Comparison of ENCODE assay signal across 7 cellular contexts in the genomic region with DNA sequence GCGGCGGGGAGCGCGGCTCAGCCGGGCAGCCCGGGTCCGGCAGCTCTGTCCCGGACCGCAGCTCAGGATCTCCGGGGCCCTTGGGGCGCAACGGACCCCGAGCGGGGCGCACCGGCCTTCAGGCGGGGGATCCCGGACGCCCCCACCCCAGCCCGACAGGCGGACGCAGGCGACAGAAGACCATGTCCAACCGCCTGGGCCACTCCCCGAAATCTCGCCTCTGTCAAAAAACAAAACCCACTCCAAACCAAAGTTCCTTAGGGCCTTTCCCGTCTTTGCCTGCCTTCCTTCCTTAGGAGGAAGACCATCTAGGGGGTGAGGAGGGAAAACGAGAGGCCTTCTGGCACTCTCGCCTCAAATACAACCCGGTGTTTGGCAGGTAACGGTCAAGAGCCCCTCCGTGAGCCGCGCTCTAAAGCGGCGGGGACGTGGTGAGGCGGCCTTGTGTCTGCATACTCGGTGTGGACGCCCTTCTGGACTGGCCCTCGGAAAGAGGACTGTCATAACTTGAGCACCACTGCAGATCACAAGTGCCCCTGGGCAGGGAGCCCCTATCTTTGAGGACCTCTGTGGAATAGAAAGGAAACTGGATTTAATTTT. TPM values are rescaled to one million over a fixed set of nuclear protein-coding genes. Genes with fewer than 3 reads are reported as not detected.
DNase-seq lines count a peak whose midpoint lies in the region; ATAC-seq and TF ChIP-seq lines count a peak whose summit lies in the region.

No MANE protein-coding gene starts in this region.

- no peaks in the 10 kb centered on the region for H3K36me3 ChIP-seq in neural cell (ENCODE audit: insufficient read depth, low read length)

- peak overlapping the region; percentile 94 for H3K4me2 ChIP-seq in neural cell (ENCODE audit: low read length)

- H3K4me3 ChIP-seq in neural cell (ENCODE audit: low read length): peak overlapping the region; percentile 98

- H3K27me3 ChIP-seq in neural cell (ENCODE audit: insufficient read depth, low read depth, low read length): no peaks in the 10 kb centered on the region

- ATAC-seq in HG02610 (IDR thresholded peaks at IDR 0.05; ENCODE audit: unreplicated experiment): peak; percentile 6
- ATAC-seq in GM21367 (IDR thresholded peaks at IDR 0.05; ENCODE audit: unreplicated experiment): no peak

- peak overlapping the region; percentile 92 for H3K4me3 Mint-ChIP-seq in T-helper 2 cell treated with Interferon-gamma antibody and Interleukin-4, amounts not matched to agents 5 μg/mL and 100 μg/mL, for 36 hours

- in situ Hi-C loops in GM13976 (cut with MboI; ENCODE audit: low sequenced_read_pairs, unreplicated experiment): no loop called here

- H3K9me3 ChIP-seq in neural cell (ENCODE audit: low read length): no peaks in the 10 kb centered on the region

- H3K36me3 Mint-ChIP-seq in T-helper 2 cell treated with Interferon-gamma antibody and Interleukin-4, amounts not matched to agents 5 μg/mL and 100 μg/mL, for 36 hours (ENCODE audit: low read depth): peaks cover 14% of the 10 kb centered on the region

- no peaks in the 10 kb centered on the region for H3K9me2 ChIP-seq in neural cell (ENCODE audit: insufficient read depth, low read length)

- peak overlapping the region; percentile 84 for H3K27ac Mint-ChIP-seq in T-helper 2 cell treated with Interferon-gamma antibody and Interleukin-4, amounts not matched to agents 5 μg/mL and 100 μg/mL, for 36 hours

- no peaks in the 10 kb centered on the region for H3F3A ChIP-seq in neural cell (ENCODE audit: insufficient read depth, low read length, poor library complexity, severe bottlenecking)

- H3K27ac ChIP-seq in neural cell (ENCODE audit: low read length): peak overlapping the region; percentile 91

- peak overlapping the region; percentile 9 for H2AFZ ChIP-seq in neural cell (ENCODE audit: low read depth, low read length)

- no peak for TF ChIP-seq RAD21 in neural cell (conservative IDR thresholded peaks at IDR 0.05)

- H3K9ac ChIP-seq in neural cell (ENCODE audit: low read length): peak overlapping the region; percentile 88

- no peaks in the 10 kb centered on the region for H3K9me3 Mint-ChIP-seq in T-helper 2 cell treated with Interferon-gamma antibody and Interleukin-4, amounts not matched to agents 5 μg/mL and 100 μg/mL, for 36 hours

- H3K79me2 ChIP-seq in neural cell (replicated peaks; ENCODE audit: insufficient read depth, low read length): peaks cover 22% of the 10 kb centered on the region

- H3K4me1 Mint-ChIP-seq in T-helper 2 cell treated with Interferon-gamma antibody and Interleukin-4, amounts not matched to agents 5 μg/mL and 100 μg/mL, for 36 hours (ENCODE audit: low read depth): peaks cover 16% of the 10 kb centered on the region

- no peak for TF ChIP-seq EP300 in neural cell (conservative IDR thresholded peaks at IDR 0.05; ENCODE audit: poor library complexity, severe bottlenecking)

- TF ChIP-seq CTCF in GM13976 (IDR thresholded peaks at IDR 0.05; ENCODE audit: borderline replicate concordance, control extremely low read depth, extremely low read depth, insufficient read depth, missing control alignments) (no peak), neural cell (IDR thresholded peaks at IDR 0.05; ENCODE audit: poor library complexity, severe bottlenecking) (no peak)

- H3K27me3 Mint-ChIP-seq in T-helper 2 cell treated with Interferon-gamma antibody and Interleukin-4, amounts not matched to agents 5 μg/mL and 100 μg/mL, for 36 hours (ENCODE audit: low read depth): peaks cover 24% of the 10 kb centered on the region

- DNase-seq in GM13976 (ENCODE audit: low spot score) (peak; percentile 34), fibroblast of gingiva (ENCODE audit: low read depth) (peak; percentile 4), NCI-H1436 (lab: John Stamatoyannopoulos, UW) (no peak)
- DNase-seq in T-helper 2 cell treated with Interferon-gamma antibody and Interleukin-4, amounts not matched to agents 5 μg/mL and 100 μg/mL, for 36 hours (ENCODE audit: low spot score): no peak

- H4K20me1 ChIP-seq in neural cell (ENCODE audit: insufficient read depth): no peaks in the 10 kb centered on the region

TF ChIP-seq in neural cell, 6 proteins besides CTCF, POLR2A, EP300 and RAD21:
- TF ChIP-seq POLR2AphosphoS5 (IDR thresholded peaks at IDR 0.05) (no peak), SMC3 (conservative IDR thresholded peaks at IDR 0.05; ENCODE audit: poor library complexity) (no peak), MXI1 (conservative IDR thresholded peaks at IDR 0.05; ENCODE audit: poor library complexity, severe bottlenecking) (no peak), EZH2 (IDR thresholded peaks at IDR 0.05; ENCODE audit: borderline replicate concordance, insufficient read depth, low read length, poor library complexity, severe bottlenecking) (no peak), TAF1 (IDR thresholded peaks at IDR 0.05; ENCODE audit: low read depth) (no peak)
- TF ChIP-seq, protein P1, sequence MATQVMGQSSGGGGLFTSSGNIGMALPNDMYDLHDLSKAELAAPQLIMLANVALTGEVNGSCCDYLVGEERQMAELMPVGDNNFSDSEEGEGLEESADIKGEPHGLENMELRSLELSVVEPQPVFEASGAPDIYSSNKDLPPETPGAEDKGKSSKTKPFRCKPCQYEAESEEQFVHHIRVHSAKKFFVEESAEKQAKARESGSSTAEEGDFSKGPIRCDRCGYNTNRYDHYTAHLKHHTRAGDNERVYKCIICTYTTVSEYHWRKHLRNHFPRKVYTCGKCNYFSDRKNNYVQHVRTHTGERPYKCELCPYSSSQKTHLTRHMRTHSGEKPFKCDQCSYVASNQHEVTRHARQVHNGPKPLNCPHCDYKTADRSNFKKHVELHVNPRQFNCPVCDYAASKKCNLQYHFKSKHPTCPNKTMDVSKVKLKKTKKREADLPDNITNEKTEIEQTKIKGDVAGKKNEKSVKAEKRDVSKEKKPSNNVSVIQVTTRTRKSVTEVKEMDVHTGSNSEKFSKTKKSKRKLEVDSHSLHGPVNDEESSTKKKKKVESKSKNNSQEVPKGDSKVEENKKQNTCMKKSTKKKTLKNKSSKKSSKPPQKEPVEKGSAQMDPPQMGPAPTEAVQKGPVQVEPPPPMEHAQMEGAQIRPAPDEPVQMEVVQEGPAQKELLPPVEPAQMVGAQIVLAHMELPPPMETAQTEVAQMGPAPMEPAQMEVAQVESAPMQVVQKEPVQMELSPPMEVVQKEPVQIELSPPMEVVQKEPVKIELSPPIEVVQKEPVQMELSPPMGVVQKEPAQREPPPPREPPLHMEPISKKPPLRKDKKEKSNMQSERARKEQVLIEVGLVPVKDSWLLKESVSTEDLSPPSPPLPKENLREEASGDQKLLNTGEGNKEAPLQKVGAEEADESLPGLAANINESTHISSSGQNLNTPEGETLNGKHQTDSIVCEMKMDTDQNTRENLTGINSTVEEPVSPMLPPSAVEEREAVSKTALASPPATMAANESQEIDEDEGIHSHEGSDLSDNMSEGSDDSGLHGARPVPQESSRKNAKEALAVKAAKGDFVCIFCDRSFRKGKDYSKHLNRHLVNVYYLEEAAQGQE (IDR thresholded peaks at IDR 0.05; ENCODE audit: borderline replicate concordance): no peak

RNA-seq across cellular contexts. Expression of a gene that starts 0.6 kb away (rescaled TPM):
- polyA plus RNA-seq in neural cell: 50.0 and 62.4 TPM in 2 replicates
- 80.6 and 82.4 TPM in 2 replicates for polyA minus RNA-seq in neural cell

RNA-seq across cellular contexts. Expression of a gene that starts 15.0 kb away (rescaled TPM):
- 8.3 and 8.7 TPM in 2 replicates for polyA plus RNA-seq in neural cell
- polyA minus RNA-seq in neural cell: 3.9 and 4.6 TPM in 2 replicates

Comparison
In these comparisons a context has a peak if more than half of its experiments do, and no peak if none do; other contexts are left out.
1. DNase-seq: peak in GM13976 (single experiment) and fibroblast of gingiva (single experiment); none in T-helper 2 cell treated with Interferon-gamma antibody and Interleukin-4, amounts not matched to agents 5 μg/mL and 100 μg/mL, for 36 hours (single experiment) and NCI-H1436 (single experiment).